ENCODE assay signal across 30 cellular contexts in the genomic region with DNA sequence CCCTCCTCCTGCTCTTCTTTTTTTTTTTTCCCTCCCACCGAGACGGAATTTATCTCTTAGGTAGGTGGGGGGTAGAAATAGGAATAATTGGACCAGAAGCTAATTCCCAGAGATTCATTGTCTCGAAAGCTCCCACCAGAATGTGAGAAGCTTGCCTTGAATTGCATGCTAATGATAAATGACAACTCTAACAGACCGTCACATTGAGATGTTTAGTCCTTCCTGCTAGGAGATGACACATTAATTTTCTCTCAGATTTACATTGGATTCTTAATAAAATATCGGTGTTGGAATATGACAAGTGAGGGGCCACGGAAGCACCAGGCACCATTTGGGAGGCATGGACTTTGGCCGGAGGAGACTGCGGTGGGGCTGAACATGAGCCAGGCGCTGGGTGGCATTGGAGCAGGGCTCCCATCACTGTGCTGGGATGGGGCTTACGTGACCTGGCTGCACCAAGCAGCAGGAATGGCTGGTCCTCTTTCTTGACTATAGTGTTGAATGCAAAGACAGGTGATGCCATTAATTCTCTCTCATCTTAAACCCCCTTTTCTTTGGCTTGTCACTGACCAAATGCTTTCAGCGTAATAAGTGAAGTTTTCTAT.
"Had no signal": no experiment of that assay in that cellular context is flagged by ENCODE, and none has a peak within 500 bp of the region (broad histone marks: within the 10 kb centered on the region; RNA-seq: fewer than 3 reads in every experiment).

No MANE protein-coding gene starts in this region.

- H3K27me3 Mint-ChIP-seq: brain had no signal

- H3K27ac Mint-ChIP-seq: activated B cell treated with CpG ODN at 0.5 μM for 24 hours; activated naive CD4-positive, alpha-beta T cell treated with anti-CD3 and anti-CD28 coated beads for 36 hours; activated naive CD4-positive, alpha-beta T cell treated with anti-CD3 and anti-CD28 coated beads, Interleukin-2, amount 50 U/mL, for 24 hours; activated naive CD8-positive, alpha-beta T cell treated with anti-CD3 and anti-CD28 coated beads for 36 hours; activated naive CD8-positive, alpha-beta T cell treated with anti-CD3 and anti-CD28 coated beads, Interleukin-2, amount 50 U/mL, for 24 hours; activated T-helper 1 cell treated with anti-CD3 and anti-CD28 coated beads, Interleukin-12 subunit alpha, Interleukin-12 subunit beta, Interleukin-2, Interleukin-4 antibody, amounts not matched to agents 30 ng/mL and 10 ng/mL and 1 ng/mL, durations not matched to agents 14 hours and 24 hours and 36 hours; activated T-helper 2 cell treated with anti-CD3 and anti-CD28 coated beads, Interferon-gamma antibody, Interleukin-2, Interleukin-4, amounts not matched to agents 10 μg/mL and 5 μg/mL and 100 μg/mL, durations not matched to agents 14 hours and 24 hours and 36 hours; endodermal cell; T-cell; T-helper 1 cell treated with Interleukin-12 subunit alpha and Interleukin-12 subunit beta and Interleukin-4 antibody, amounts not matched to agents 30 μg/mL and 1 μg/mL, for 36 hours had no signal

- H3K36me3 Mint-ChIP-seq: activated naive CD4-positive, alpha-beta T cell treated with anti-CD3 and anti-CD28 coated beads, Interleukin-2, amount 50 U/mL, for 24 hours; activated naive CD8-positive, alpha-beta T cell treated with anti-CD3 and anti-CD28 coated beads for 36 hours; brain; T-cell had no signal

- H3K27ac ChIP-seq: adrenal gland, ascending aorta, breast epithelium, cardiac muscle cell, colonic mucosa had no signal

- H3K4me3 ChIP-seq: adrenal gland, ascending aorta, breast epithelium, cardiac muscle cell, colonic mucosa had no signal

- ATAC-seq: activated CD4-positive, CD25-positive, alpha-beta regulatory T cell treated with anti-CD3 and anti-CD28 coated beads, Interleukin-2, amount 50 U/mL, for 24 hours; activated naive CD8-positive, alpha-beta T cell treated with anti-CD3 and anti-CD28 coated beads, Interleukin-2, amount 50 U/mL, for 24 hours; esophagus mucosa; T-cell had no signal

- H3K4me3 Mint-ChIP-seq: activated B cell treated with CpG ODN at 0.5 μM for 24 hours; activated naive CD4-positive, alpha-beta T cell treated with anti-CD3 and anti-CD28 coated beads for 36 hours; activated naive CD4-positive, alpha-beta T cell treated with anti-CD3 and anti-CD28 coated beads, Interleukin-2, amount 50 U/mL, for 24 hours; activated naive CD8-positive, alpha-beta T cell treated with anti-CD3 and anti-CD28 coated beads for 36 hours; activated naive CD8-positive, alpha-beta T cell treated with anti-CD3 and anti-CD28 coated beads, Interleukin-2, amount 50 U/mL, for 24 hours; activated T-helper 1 cell treated with anti-CD3 and anti-CD28 coated beads, Interleukin-12 subunit alpha, Interleukin-12 subunit beta, Interleukin-2, Interleukin-4 antibody, amounts not matched to agents 30 ng/mL and 10 ng/mL and 1 ng/mL, durations not matched to agents 14 hours and 24 hours and 36 hours; brain; endodermal cell; T-cell; T-helper 1 cell treated with Interleukin-12 subunit alpha and Interleukin-12 subunit beta and Interleukin-4 antibody, amounts not matched to agents 30 μg/mL and 1 μg/mL, for 36 hours had no signal

- DNase-seq: activated B cell treated with CpG ODN at 0.5 μM for 24 hours; activated CD4-positive, alpha-beta T cell treated with anti-CD3 and anti-CD28 coated beads for 48 hours; activated CD4-positive, alpha-beta T cell treated with anti-CD3 and anti-CD28 coated beads, Interleukin-2, amount 50 U/mL, for 1 hour; activated CD4-positive, alpha-beta T cell treated with anti-CD3 and anti-CD28 coated beads, Interleukin-2, amount 50 U/mL, for 48 hours; activated effector memory CD4-positive, alpha-beta T cell treated with anti-CD3 and anti-CD28 coated beads, Interleukin-2, amount 50 U/mL, for 16 hours; activated naive CD4-positive, alpha-beta T cell treated with anti-CD3 and anti-CD28 coated beads for 36 hours; activated naive CD8-positive, alpha-beta T cell treated with anti-CD3 and anti-CD28 coated beads for 36 hours; activated naive CD8-positive, alpha-beta T cell treated with anti-CD3 and anti-CD28 coated beads, Interleukin-2, amount 50 U/mL, for 24 hours; activated T-cell treated with anti-CD3 and anti-CD28 coated beads, Interleukin-2, amount 50 U/mL, for 1 hour; activated T-cell treated with anti-CD3 and anti-CD28 coated beads, Interleukin-2, amount 50 U/mL, for 48 hours; central memory CD4-positive, alpha-beta T cell; cerebellar nuclear complex; effector memory CD4-positive, alpha-beta T cell; endodermal cell; foreskin fibroblast; T-cell; T-helper 9 cell; WERI-Rb-1 had no signal

- H3K27me3 ChIP-seq: adrenal gland, ascending aorta, breast epithelium, cardiac muscle cell, colonic mucosa had no signal

- H3K36me3 ChIP-seq: adrenal gland, ascending aorta, breast epithelium, cardiac muscle cell, colonic mucosa, WERI-Rb-1 had no signal

- H3K4me1 ChIP-seq: adrenal gland, ascending aorta, breast epithelium, colonic mucosa had no signal

- H3K4me1 Mint-ChIP-seq: activated B cell treated with CpG ODN at 0.5 μM for 24 hours; activated naive CD4-positive, alpha-beta T cell treated with anti-CD3 and anti-CD28 coated beads, Interleukin-2, amount 50 U/mL, for 24 hours; activated naive CD8-positive, alpha-beta T cell treated with anti-CD3 and anti-CD28 coated beads for 36 hours; activated naive CD8-positive, alpha-beta T cell treated with anti-CD3 and anti-CD28 coated beads, Interleukin-2, amount 50 U/mL, for 24 hours had no signal

- H3K9me3 Mint-ChIP-seq: activated B cell treated with CpG ODN at 0.5 μM for 24 hours; activated naive CD4-positive, alpha-beta T cell treated with anti-CD3 and anti-CD28 coated beads for 36 hours; activated naive CD4-positive, alpha-beta T cell treated with anti-CD3 and anti-CD28 coated beads, Interleukin-2, amount 50 U/mL, for 24 hours; activated naive CD8-positive, alpha-beta T cell treated with anti-CD3 and anti-CD28 coated beads for 36 hours; activated naive CD8-positive, alpha-beta T cell treated with anti-CD3 and anti-CD28 coated beads, Interleukin-2, amount 50 U/mL, for 24 hours; activated T-helper 1 cell treated with anti-CD3 and anti-CD28 coated beads, Interleukin-12 subunit alpha, Interleukin-12 subunit beta, Interleukin-2, Interleukin-4 antibody, amounts not matched to agents 30 ng/mL and 10 ng/mL and 1 ng/mL, durations not matched to agents 14 hours and 24 hours and 36 hours; activated T-helper 2 cell treated with anti-CD3 and anti-CD28 coated beads, Interferon-gamma antibody, Interleukin-2, Interleukin-4, amounts not matched to agents 10 μg/mL and 5 μg/mL and 100 μg/mL, durations not matched to agents 14 hours and 24 hours and 36 hours; brain; endodermal cell; T-cell; T-helper 1 cell treated with Interleukin-12 subunit alpha and Interleukin-12 subunit beta and Interleukin-4 antibody, amounts not matched to agents 30 μg/mL and 1 μg/mL, for 36 hours had no signal

- H3K9me3 ChIP-seq: adrenal gland, ascending aorta, breast epithelium, colonic mucosa had no signal
